ENCODE assay signal across 8 cellular contexts in genomic region chr7:81684513-81685262, GRCh38.
DNase-seq lines count a peak whose midpoint lies in the region; ATAC-seq and TF ChIP-seq lines count a peak whose summit lies in the region.

No MANE protein-coding gene starts in this region.

- intact Hi-C loops in MCF 10A (cut with micrococcal nuclease) = loop anchor here (1.0 kb wide), 1 partner anchor 66 kb away; no protein-coding TSS in a partner anchor

- peak overlapping the region; percentile 14 for H3K27ac Mint-ChIP-seq in MCF 10A (ENCODE audit: low read depth, unreplicated experiment)

- no peaks in the 10 kb centered on the region for H3K27me3 Mint-ChIP-seq in MCF 10A (ENCODE audit: insufficient read depth, unreplicated experiment)

- BruUV-seq in MCF 10A (replicated peaks; lab: Mats Ljungman, UMichigan) = no TSS peak

- ATAC-seq in GM19397 (IDR thresholded peaks at IDR 0.05; ENCODE audit: unreplicated experiment) = peak; percentile 74
- peak; percentile 86 for ATAC-seq in HG03521 (IDR thresholded peaks at IDR 0.05; ENCODE audit: unreplicated experiment)
- ATAC-seq in thoracic aorta (ENCODE audit: insufficient number of reproducible peaks, low FRiP score, low read depth) = peak; percentile 99

- H3K4me1 ChIP-seq in BE2C (peaks cover 44% of the 10 kb centered on the region), thoracic aorta (ENCODE audit: control insufficient read depth in 1 of 2, low read depth in 2 of 2) (peaks cover 6 to 10% of the 10 kb centered on the region in 2 donors)

- CTCF ChIA-PET in MCF 10A (lab: Yijun Ruan, JAX) = interaction anchor here (0.7 kb wide), 1 partner anchor 201 kb away, joined by 3 read pairs; no protein-coding TSS in a partner anchor

- H3K36me3 Mint-ChIP-seq in MCF 10A (ENCODE audit: insufficient read depth, unreplicated experiment) = peaks cover 5% of the 10 kb centered on the region

- H3K4me3 ChIP-seq in BE2C (ENCODE audit: low read depth, low read length) = peak overlapping the region; percentile 4; the same call in 1 of the 2 replicates
- H3K4me3 ChIP-seq in thoracic aorta = no peak overlapping the region

- H3K27ac ChIP-seq in thoracic aorta = no peak overlapping the region

- no peaks in the 10 kb centered on the region for H3K9me3 ChIP-seq in BE2C
- H3K9me3 ChIP-seq in thoracic aorta = no peaks in the 10 kb centered on the region

- POLR2A ChIA-PET in MCF 10A (lab: Yijun Ruan, JAX) = interaction anchor here (0.6 to 1.6 kb wide), 11 partner anchors 10 to 1749 kb away, joined by 3 to 7 read pairs (median 3); no protein-coding TSS in a partner anchor

- DNase-seq in BE2C (peak; percentile 98), NCI-H748 (lab: John Stamatoyannopoulos, UW; ENCODE audit: unreplicated experiment) (peak; percentile 47), MCF 10A (ENCODE audit: unreplicated experiment) (peak; percentile 99), kidney tubule cell (ENCODE audit: low spot score) (peak; percentile 98), thoracic aorta (ENCODE audit: low spot score) (peak; percentile 96), OCI-M2 (lab: John Stamatoyannopoulos, UW; ENCODE audit: unreplicated experiment) (no peak)

- H3K36me3 ChIP-seq in BE2C (no peaks in the 10 kb centered on the region), thoracic aorta (no peaks in the 10 kb centered on the region)

- TF ChIP-seq CTCF in BE2C (IDR thresholded peaks at IDR 0.05; ENCODE audit: low read depth, low read length) (no peak), MCF 10A (IDR thresholded peaks at IDR 0.05; ENCODE audit: unreplicated experiment) (no peak), thoracic aorta (IDR thresholded peaks at IDR 0.05) (no peak)

- H3K4me3 Mint-ChIP-seq in MCF 10A (ENCODE audit: unreplicated experiment) = peak overlapping the region; percentile 30

- H3K27me3 ChIP-seq in BE2C = no peaks in the 10 kb centered on the region
- no peaks in the 10 kb centered on the region for H3K27me3 ChIP-seq in thoracic aorta (replicated peaks; ENCODE audit: insufficient read depth)

- no peaks in the 10 kb centered on the region for H3K9me3 Mint-ChIP-seq in MCF 10A (ENCODE audit: unreplicated experiment)

- peaks cover 41% of the 10 kb centered on the region for H3K4me1 Mint-ChIP-seq in MCF 10A (ENCODE audit: insufficient read depth, unreplicated experiment)
